In genomic region chr11:13207270-13207664, GRCh38 we compare ENCODE assay signal across 9 cellular contexts.
DNase-seq lines count a peak whose midpoint lies in the region; ATAC-seq, FAIRE-seq and TF ChIP-seq lines count a peak whose summit lies in the region.
"Had no signal": no experiment of that assay in that cellular context is flagged by ENCODE, and none has a peak within 500 bp of the region (broad histone marks: within the 10 kb centered on the region; RNA-seq: fewer than 3 reads in every experiment).

No MANE protein-coding gene starts in this region.

- H2BK15ac ChIP-seq in H1 (ENCODE audit: low read length): no peak overlapping the region; the same call in 1 of the 2 replicates

- no peak for TF ChIP-seq POLR2A in Peyer's patch (IDR thresholded peaks at IDR 0.05)
- no peak for TF ChIP-seq POLR2A in H1 (IDR thresholded peaks at IDR 0.05; ENCODE audit: control extremely low read depth in 1 of 2, low read depth in 2 of 2, low read length in 2 of 2)

- peaks cover 20% of the 10 kb centered on the region for H3K4me1 Mint-ChIP-seq in osteocyte (ENCODE audit: unreplicated experiment)

- H3K9me3 ChIP-seq in Peyer's patch (no peaks in the 10 kb centered on the region), H1 (ENCODE audit: insufficient read depth in 2 of 2, low read depth in 1 of 2, low read length in 1 of 2) (no peaks in the 10 kb centered on the region)

- no peak overlapping the region for H3K23ac ChIP-seq in H1 (ENCODE audit: insufficient read length)

- no peak overlapping the region; a peak in 1 of 7 replicates for H3K9ac ChIP-seq in H1 (replicated peaks in 1 of 4; ENCODE audit: extremely low read depth in 1 of 4, low read depth in 3 of 4, low read length in 3 of 4)

- H3K4ac ChIP-seq in H1 (replicated peaks; ENCODE audit: insufficient read length, low read depth, low read length): no peak overlapping the region

- TF ChIP-seq RAD21 in H1 (IDR thresholded peaks at IDR 0.05 in 1 of 2, conservative IDR thresholded peaks at IDR 0.05 in 1 of 2; ENCODE audit: low read depth in 2 of 2, low read length in 2 of 2): peak; percentile 56 to 58

- H3K14ac ChIP-seq in H1 (ENCODE audit: insufficient read length): no peak overlapping the region

- H3K79me1 ChIP-seq in H1 (ENCODE audit: low read depth, low read length): no peaks in the 10 kb centered on the region

- no peaks in the 10 kb centered on the region for H3K36me3 Mint-ChIP-seq in osteocyte (ENCODE audit: unreplicated experiment)

- no peak overlapping the region for H4K91ac ChIP-seq in H1 (replicated peaks; ENCODE audit: insufficient read length, low read length)

- H3K4me2 ChIP-seq in H1 (ENCODE audit: insufficient read depth in 1 of 2, low read depth in 2 of 2, low read length in 2 of 2): peak overlapping the region; percentile 52 to 68

- H3K79me2 ChIP-seq in H1 (ENCODE audit: control insufficient read depth in 1 of 2, insufficient read depth in 2 of 2, low read length in 2 of 2): no peaks in the 10 kb centered on the region

- H3K18ac ChIP-seq in H1 (ENCODE audit: extremely low read depth, low read length): peak overlapping the region; percentile 34; the same call in 1 of the 2 replicates

- H3K4me3 ChIP-seq in Peyer's patch: peak overlapping the region in 2 of 4 donors; percentile 42 to 43
- peak overlapping the region in 3 of 4 experiments; percentile 16 to 40 (median 17); a peak in 3 of 8 replicates for H3K4me3 ChIP-seq in H1 (ENCODE audit: extremely low read depth in 1 of 4, insufficient read depth in 2 of 4, low read depth in 3 of 4, low read length in 4 of 4)

- TF ChIP-seq EP300 in H1 (IDR thresholded peaks at IDR 0.05; ENCODE audit: borderline replicate concordance in 1 of 2, low read depth in 2 of 2, low read length in 2 of 2): no peak

- no peaks in the 10 kb centered on the region for H3K27me3 Mint-ChIP-seq in osteocyte (ENCODE audit: unreplicated experiment)

- no peaks in the 10 kb centered on the region for H4K20me1 ChIP-seq in H1 (replicated peaks in 1 of 2; ENCODE audit: control insufficient read depth in 1 of 2, insufficient read depth in 2 of 2, low read length in 2 of 2)

- H3K27ac ChIP-seq in Peyer's patch (peak overlapping the region in 3 of 4 donors; percentile 56 to 83 (median 63)), H1 (ENCODE audit: low read depth, low read length) (no peak overlapping the region)

- 68% methylated on average over 3 of the region's 3 CpGs; no CpG with 5 or more reads in 1 of the 2 experiments for WGBS in H1 (ENCODE audit: extremely low coverage in 1 of 2, insufficient coverage in 1 of 2, insufficient read length in 1 of 2, insufficient replicate concordance in 2 of 2, low coverage in 1 of 2, low lambda C conversion rate in 2 of 2, missing lambda C conversion rate in 1 of 2), 2 experiments

- DNase-seq in GM19239 (ENCODE audit: insufficient read length, low spot score) (no peak), Peyer's patch (no peak), H1 (ENCODE audit: low read depth in 1 of 2, low spot score in 2 of 2) (no peak), osteocyte (ENCODE audit: extremely low spot score, unreplicated experiment) (no peak), Kasumi-1 (lab: John Stamatoyannopoulos, UW) (no peak), NOMO-1 (lab: John Stamatoyannopoulos, UW; ENCODE audit: unreplicated experiment in 2 of 2) (no peak)
- DNase-seq: SW 1271 had no signal

- no peak overlapping the region for H2BK120ac ChIP-seq in H1 (replicated peaks; ENCODE audit: low read depth, low read length)

- no peaks in the 10 kb centered on the region; the same call in 1 of the 2 replicates for H3K23me2 ChIP-seq in H1 (ENCODE audit: low read depth, low read length)

- peak overlapping the region; percentile 23; the same call in 1 of the 2 replicates for H2BK12ac ChIP-seq in H1 (ENCODE audit: low read depth, low read length)

- no peaks in the 10 kb centered on the region for H3K36me3 ChIP-seq in Peyer's patch
- H3K36me3 ChIP-seq in H1 (ENCODE audit: control insufficient read depth in 2 of 4, insufficient read depth in 4 of 4, low read length in 3 of 4): no peaks in the 10 kb centered on the region

- peak in 3 of 6 experiments; percentile 18 to 35 (median 32) for TF ChIP-seq CTCF in Peyer's patch (IDR thresholded peaks at IDR 0.05)
- TF ChIP-seq CTCF in H1 (IDR thresholded peaks at IDR 0.05; ENCODE audit: control extremely low read depth in 1 of 3, insufficient read depth in 1 of 3, low read depth in 1 of 3, low read length in 3 of 3): peak in 2 of 3 experiments; percentile 6 to 47; a peak in 2 of 4 replicates
- peak; percentile 13 for TF ChIP-seq CTCF in osteocyte (IDR thresholded peaks at IDR 0.05)

- H3K4me3 Mint-ChIP-seq in osteocyte (ENCODE audit: unreplicated experiment): peak overlapping the region; percentile 73

- H2BK20ac ChIP-seq in H1 (ENCODE audit: low read length): 0 out of 2 replicates have a peak overlapping the region, but pooled peaks have one; percentile 7

- peaks cover 0 to 9% (median 0%) of the 10 kb centered on the region in 4 donors for H3K4me1 ChIP-seq in Peyer's patch
- H3K4me1 ChIP-seq in H1 (replicated peaks in 1 of 4; ENCODE audit: control insufficient read depth in 3 of 4, insufficient read depth in 4 of 4, low read length in 3 of 4): peaks cover 2 to 10% (median 6%) of the 10 kb centered on the region in 4 experiments; a peak in 6 of 7 replicates

- H3K27me3 ChIP-seq in Peyer's patch (no peaks in the 10 kb centered on the region), H1 (replicated peaks in 1 of 4; ENCODE audit: control insufficient read depth in 3 of 4, extremely low read depth in 1 of 4, insufficient read depth in 3 of 4, low read length in 3 of 4) (peaks cover 0 to 1% (median 0%) of the 10 kb centered on the region in 4 experiments; a peak in 1 of 7 replicates)

- no peaks in the 10 kb centered on the region for H3K9me3 Mint-ChIP-seq in osteocyte (ENCODE audit: unreplicated experiment)

- ATAC-seq in HG03460 (IDR thresholded peaks at IDR 0.05; ENCODE audit: unreplicated experiment) (no peak), GM18868 (IDR thresholded peaks at IDR 0.05; ENCODE audit: unreplicated experiment) (no peak)

- peak overlapping the region; percentile 85; the same call in 1 of the 2 replicates for H2BK5ac ChIP-seq in H1 (ENCODE audit: low read depth, low read length)

- peak; percentile 33 for FAIRE-seq in GM19239 (lab: Jason Lieb, UNC)
- peak; percentile 32 for FAIRE-seq in H1 (lab: Jason Lieb, UNC)

- peak overlapping the region; percentile 86 for H3K27ac Mint-ChIP-seq in osteocyte (ENCODE audit: unreplicated experiment)

- H3K56ac ChIP-seq in H1 (replicated peaks; ENCODE audit: insufficient read length, low read depth, low read length): no peak overlapping the region

- no peak overlapping the region for H4K5ac ChIP-seq in H1 (ENCODE audit: insufficient read length, low read depth, low read length)

- POLR2A ChIA-PET in H1 (lab: Charles Lee; ENCODE audit: partially characterized antibody): interaction anchor here (0.6 to 2.1 kb wide), 6 partner anchors 8 to 246 kb away, joined by 3 to 6 read pairs (median 3); no protein-coding TSS in a partner anchor

- peak overlapping the region; percentile 85; the same call in 1 of the 2 replicates for H4K8ac ChIP-seq in H1 (ENCODE audit: extremely low read depth, insufficient read depth, low read length)

- no peak overlapping the region for H2AK5ac ChIP-seq in H1 (ENCODE audit: low read depth, low read length)

- CTCF ChIA-PET in H1 (lab: Charles Lee; ENCODE audit: partially characterized antibody): interaction anchor here (1.1 to 10.7 kb wide), 15 partner anchors 10 to 242 kb away, joined by 3 to 98 read pairs (median 5); no protein-coding TSS in a partner anchor

- peak overlapping the region; percentile 93 for H2AFZ ChIP-seq in H1 (ENCODE audit: low read length)

TF ChIP-seq in H1, 55 proteins besides CTCF, POLR2A, EP300 and RAD21 (continues in another document):
- TF ChIP-seq KDM1A (IDR thresholded peaks at IDR 0.05; ENCODE audit: borderline replicate concordance, low read length) (no peak), USF2 (IDR thresholded peaks at IDR 0.05; ENCODE audit: low read length) (no peak), POLR2AphosphoS5 (IDR thresholded peaks at IDR 0.05; ENCODE audit: low read depth, low read length) (no peak)
